In the genomic region with DNA sequence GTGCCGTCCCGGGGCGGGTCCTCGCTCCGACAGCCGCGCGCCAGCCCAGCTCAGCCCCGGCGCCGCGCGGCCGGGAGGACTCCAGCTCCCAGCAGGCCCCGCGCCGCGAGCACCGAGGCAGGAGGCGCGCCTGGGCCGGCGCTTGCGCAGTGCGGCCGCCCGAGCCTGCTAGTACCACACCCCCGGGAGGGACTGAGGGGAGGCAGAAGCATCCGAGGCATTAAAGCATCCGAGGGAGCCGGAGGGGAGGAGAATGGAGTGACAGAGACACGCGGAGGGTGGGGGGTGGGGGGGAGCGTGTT, we compare ENCODE assay signal across 8 cellular contexts. TPM values are rescaled to one million over a fixed set of nuclear protein-coding genes. Genes with fewer than 3 reads are reported as not detected.
A peak's percentile ranks its signal among the peaks of the same experiment; 100 is the strongest.
DNase-seq lines count a peak whose midpoint lies in the region; ATAC-seq, FAIRE-seq and TF ChIP-seq lines count a peak whose summit lies in the region.

A gene (plus strand): TSS at position 205 of the 302 bp plus-strand sequence. CDS start 347 bp downstream, outside the sequence.

- peak within 1 kb of the TSS; percentile 95 for H2AFZ ChIP-seq in mammary epithelial cell (ENCODE audit: low read depth, low read length)

- POLR2A ChIA-PET in A673 (lab: Charles Lee; ENCODE audit: low non-redundant PET) = interaction anchor here (0.6 kb wide), 1 partner anchor 19 kb away, joined by 3 read pairs; no protein-coding TSS in a partner anchor

- H3K9me3 ChIP-seq in A673 (ENCODE audit: low read depth, low read length, poor library complexity, severe bottlenecking) = no peaks in the 10 kb centered on the region
- H3K9me3 ChIP-seq in mammary epithelial cell (replicated peaks; ENCODE audit: insufficient read depth, low read length) = no peaks in the 10 kb centered on the region
- no peaks in the 10 kb centered on the region for H3K9me3 ChIP-seq in iPS-20b (ENCODE audit: insufficient read depth, low read depth, low read length)
- no peaks in the 10 kb centered on the region for H3K9me3 ChIP-seq in small intestine (ENCODE audit: control insufficient read depth, low read depth)

- in situ Hi-C loops in mammary epithelial cell (cut with MboI; ENCODE audit: low sequenced_read_pairs in 2 of 2) = no loop called here

- CTCF ChIA-PET in A673 (lab: Charles Lee) = interaction anchor here (0.6 to 1.8 kb wide), 9 partner anchors 9 to 282 kb away, joined by 3 to 25 read pairs (median 3); no protein-coding TSS in a partner anchor
- CTCF ChIA-PET in mammary epithelial cell (lab: Charles Lee; ENCODE audit: low non-redundant PET) = interaction anchor here (0.5 to 1.4 kb wide), 4 partner anchors 18 to 282 kb away, joined by 4 to 7 read pairs (median 4); no protein-coding TSS in a partner anchor

- H3K4me1 ChIP-seq in A673 (ENCODE audit: insufficient read depth, low read length, poor library complexity, severe bottlenecking) (peaks cover 49% of the 10 kb centered on the region), mammary epithelial cell (ENCODE audit: insufficient read depth, low read length) (peaks cover 30% of the 10 kb centered on the region), iPS-20b (ENCODE audit: insufficient read depth, low read length) (peaks cover 20% of the 10 kb centered on the region), small intestine (ENCODE audit: control insufficient read depth in 2 of 2, insufficient read depth in 1 of 2, low read depth in 1 of 2, low read length in 1 of 2) (peaks cover 2 to 12% of the 10 kb centered on the region in 2 donors)

- intact Hi-C loops in A673 (cut with micrococcal nuclease; ENCODE audit: unreplicated experiment) = loop anchor here (2.0 to 10.0 kb wide), 4 partner anchors 125 to 387 kb away; a partner anchor contains a TSS
- intact Hi-C loops in mammary epithelial cell (cut with micrococcal nuclease) = loop anchor here (1.0 to 5.0 kb wide), 6 partner anchors 40 to 390 kb away; a partner anchor contains a TSS

- H3K4me3 ChIP-seq in A673 (ENCODE audit: low read depth, low read length, poor library complexity, severe bottlenecking) (peak within 1 kb of the TSS; percentile 70), WI38 (ENCODE audit: low read depth, low read length) (peak within 1 kb of the TSS; percentile 97), mammary epithelial cell (replicated peaks in 1 of 3; ENCODE audit: insufficient read depth in 1 of 3, low read depth in 2 of 3, low read length in 3 of 3) (peak within 1 kb of the TSS; percentile 47 to 79 (median 61)), iPS-20b (ENCODE audit: low read length) (peak within 1 kb of the TSS; percentile 84), small intestine (ENCODE audit: low read depth in 1 of 2, low read length in 2 of 2) (peak within 1 kb of the TSS; percentile 87 to 97)

- H3K27me3 ChIP-seq in A673 (replicated peaks; ENCODE audit: insufficient read depth, low read depth, low read length, poor library complexity) (no peaks in the 10 kb centered on the region), mammary epithelial cell (ENCODE audit: insufficient read depth, low read length) (no peaks in the 10 kb centered on the region), iPS-20b (ENCODE audit: insufficient read depth, low read length) (peaks cover 23% of the 10 kb centered on the region), small intestine (ENCODE audit: control insufficient read depth in 2 of 2, insufficient read depth in 2 of 2, low read length in 2 of 2) (no peaks in the 10 kb centered on the region)

- no peak for FAIRE-seq in small intestine (lab: Jason Lieb, UNC)

- DNase-seq in A673 (ENCODE audit: low spot score) (peak; percentile 99), NCI-H2227 (lab: John Stamatoyannopoulos, UW; ENCODE audit: unreplicated experiment) (peak; percentile 95), mammary epithelial cell (peak; percentile 95), small intestine (peak; percentile 97)

- dilution Hi-C loops in mammary epithelial cell (cut with HindIII; ENCODE audit: low sequenced_read_pairs) = no loop called here

- no peaks in the 10 kb centered on the region for H3K36me3 ChIP-seq in A673 (ENCODE audit: insufficient read depth, low read length, poor library complexity, severe bottlenecking)
- H3K36me3 ChIP-seq in mammary epithelial cell (ENCODE audit: insufficient read depth, low read length) = no peaks in the 10 kb centered on the region
- no peaks in the 10 kb centered on the region for H3K36me3 ChIP-seq in iPS-20b (ENCODE audit: insufficient read depth, low read depth, low read length)
- no peaks in the 10 kb centered on the region for H3K36me3 ChIP-seq in small intestine (ENCODE audit: control insufficient read depth in 2 of 2, insufficient read depth in 2 of 2, low read length in 2 of 2)

- peak within 1 kb of the TSS; percentile 96 for H3K4me2 ChIP-seq in mammary epithelial cell (ENCODE audit: insufficient read depth, low read depth, low read length)

- BruUV-seq in A673 (replicated peaks; lab: Mats Ljungman, UMichigan) (no TSS peak), mammary epithelial cell (replicated peaks; lab: Mats Ljungman, UMichigan) (no TSS peak)

- H3K79me2 ChIP-seq in mammary epithelial cell (ENCODE audit: insufficient read depth, low read length) = peaks cover 14% of the 10 kb centered on the region

- H4K20me1 ChIP-seq in mammary epithelial cell (ENCODE audit: insufficient read depth, low read length) = no peaks in the 10 kb centered on the region

- H3K27ac ChIP-seq in A673 (ENCODE audit: low read depth, low read length, poor library complexity, severe bottlenecking) = peak within 1 kb of the TSS; percentile 95
- H3K27ac ChIP-seq in mammary epithelial cell (ENCODE audit: insufficient read depth, low read depth, low read length) = peak within 1 kb of the TSS; percentile 41
- H3K27ac ChIP-seq in iPS-20b (ENCODE audit: low read length) = no peak within 1 kb of the TSS
- peak within 1 kb of the TSS; percentile 95 to 98 for H3K27ac ChIP-seq in small intestine (ENCODE audit: low read depth in 1 of 2, low read length in 1 of 2)

- ATAC-seq in GM18870 (IDR thresholded peaks at IDR 0.05; ENCODE audit: unreplicated experiment) = peak; percentile 47
- peak; percentile 75 for ATAC-seq in HG03108 (IDR thresholded peaks at IDR 0.05; ENCODE audit: unreplicated experiment)

- TF ChIP-seq CTCF in A673 (conservative IDR thresholded peaks at IDR 0.05; ENCODE audit: low read depth, low read length) (no peak), WI38 (IDR thresholded peaks at IDR 0.05; ENCODE audit: low read depth, low read length) (no peak), mammary epithelial cell (conservative IDR thresholded peaks at IDR 0.05 in 1 of 2, IDR thresholded peaks at IDR 0.05 in 1 of 2; ENCODE audit: extremely low read depth in 1 of 2, insufficient read depth in 1 of 2, low read depth in 1 of 2, low read length in 2 of 2) (no peak)

- H3K9ac ChIP-seq in mammary epithelial cell (ENCODE audit: insufficient read depth, low read length) = peak within 1 kb of the TSS; percentile 34
- H3K9ac ChIP-seq in iPS-20b (ENCODE audit: low read depth, low read length) = peak within 1 kb of the TSS; percentile 79; the same call in 1 of the 2 replicates

- 0% methylated on average over 5 of the region's 34 CpGs for WGBS in mammary epithelial cell (ENCODE audit: low coverage, missing lambda C conversion rate)
- WGBS in small intestine, 3 donors = 0 to 1% (median 0%) methylated on average over 7 to 34 of the region's 34 CpGs

RNA-seq across cellular contexts. Expression of the gene that starts here (rescaled TPM):
- total RNA-seq in A673 (2021) = 54.7 and 58.2 TPM in 2 replicates
- 1 to 10 TPM; 1.2 to 6.9 TPM for total RNA-seq in mammary epithelial cell
- 4.0 TPM for polyA plus RNA-seq in mammary epithelial cell
- polyA minus RNA-seq in mammary epithelial cell = 2.5 TPM
- polyA plus RNA-seq in small intestine = 10 to 100 TPM; 24.4 to 50.5 (median 27.7) TPM
